23 cellular contexts compared by ENCODE assay signal in genomic region chr7:129388353-129389098, GRCh38. TPM values are rescaled to one million over a fixed set of nuclear protein-coding genes. Genes with fewer than 3 reads are reported as not detected.
DNase-seq lines count a peak whose midpoint lies in the region; ATAC-seq and TF ChIP-seq lines count a peak whose summit lies in the region.
"Had no signal": no experiment of that assay in that cellular context is flagged by ENCODE, and none has a peak within 500 bp of the region (broad histone marks: within the 10 kb centered on the region; RNA-seq: fewer than 3 reads in every experiment).

No MANE protein-coding gene starts in this region.

- no peaks in the 10 kb centered on the region for H3K36me3 Mint-ChIP-seq in GM23338 (ENCODE audit: low read depth)
- peaks cover 19% of the 10 kb centered on the region for H3K36me3 Mint-ChIP-seq in brain

- H4K20me1 ChIP-seq in GM23338 (replicated peaks; ENCODE audit: insufficient read depth), result no peaks in the 10 kb centered on the region; the same call in 1 of the 2 replicates

- H3K27me3 ChIP-seq in GM23338 (ENCODE audit: insufficient read depth) (no peaks in the 10 kb centered on the region), trophoblast cell (ENCODE audit: insufficient read depth, low read length) (no peaks in the 10 kb centered on the region)

- H3K27me3 Mint-ChIP-seq in GM23338 (ENCODE audit: insufficient read depth, low read depth, poor library complexity) (no peaks in the 10 kb centered on the region), brain (no peaks in the 10 kb centered on the region)
- H3K27me3 Mint-ChIP-seq: B cell had no signal

- H3K4ac ChIP-seq in trophoblast cell (ENCODE audit: low read depth, low read length), result no peak overlapping the region

- no peak overlapping the region for H4K91ac ChIP-seq in trophoblast cell (ENCODE audit: low read depth, low read length)

- H3K9me3 Mint-ChIP-seq in GM23338 (no peaks in the 10 kb centered on the region), brain (no peaks in the 10 kb centered on the region)
- H3K9me3 Mint-ChIP-seq: CD14-positive monocyte had no signal

- H3K4me3 ChIP-seq in GM23338, result no peak overlapping the region
- H3K4me3 ChIP-seq in trophoblast cell (ENCODE audit: low read depth, low read length), result no peak overlapping the region
- H3K4me3 ChIP-seq: A549, HAP-1 had no signal

- no peak overlapping the region for H3K9ac ChIP-seq in trophoblast cell (ENCODE audit: low read length)

- no peak overlapping the region for H3K23ac ChIP-seq in trophoblast cell (ENCODE audit: low read length)

- H2BK5ac ChIP-seq in trophoblast cell (ENCODE audit: low read depth, low read length, poor library complexity), result no peak overlapping the region

- H3K4me3 Mint-ChIP-seq in GM23338 (no peak overlapping the region), brain (peak overlapping the region in 1 of 5 experiments; percentile 7)
- H3K4me3 Mint-ChIP-seq: B cell, CD14-positive monocyte had no signal

- H3K4me2 ChIP-seq in GM23338 (no peak overlapping the region), trophoblast cell (ENCODE audit: low read length) (no peak overlapping the region)
- H3K4me2 ChIP-seq: A549 had no signal

- TF ChIP-seq CTCF in GM23338 (conservative IDR thresholded peaks at IDR 0.05; ENCODE audit: low read depth in 2 of 2) (no peak), brain (conservative IDR thresholded peaks at IDR 0.05) (no peak)

- no peak overlapping the region for H4K12ac ChIP-seq in trophoblast cell (ENCODE audit: low read depth, low read length)

- ATAC-seq in GM23338 (no peak), GM21381 (IDR thresholded peaks at IDR 0.05; ENCODE audit: unreplicated experiment) (no peak), GM18502 (IDR thresholded peaks at IDR 0.05; ENCODE audit: poor library complexity, unreplicated experiment) (no peak)
- ATAC-seq: A549, HepG2, Panc1 had no signal

- H2AK5ac ChIP-seq in trophoblast cell (ENCODE audit: low read length), result no peak overlapping the region

- no peak overlapping the region for H4K8ac ChIP-seq in trophoblast cell (ENCODE audit: low read depth, low read length)

- H3K27ac ChIP-seq in GM23338 (ENCODE audit: low read depth) (0 out of 2 replicates have a peak overlapping the region, but pooled peaks have one; percentile 35), trophoblast cell (ENCODE audit: low read depth, low read length) (no peak overlapping the region)
- H3K27ac ChIP-seq: A549, HL-60 had no signal

- H3K9me2 ChIP-seq in GM23338 (ENCODE audit: insufficient read depth), result no peaks in the 10 kb centered on the region

- H3K4me1 ChIP-seq in GM23338 (ENCODE audit: insufficient read depth) (peaks cover 26% of the 10 kb centered on the region), trophoblast cell (ENCODE audit: control insufficient read depth in 1 of 2, insufficient read depth in 2 of 2, low read length in 2 of 2) (no peaks in the 10 kb centered on the region)
- H3K4me1 ChIP-seq: A549, HAP-1 had no signal

- no peak overlapping the region for H2BK120ac ChIP-seq in trophoblast cell (ENCODE audit: insufficient read depth, low read length, poor library complexity)

- no peak overlapping the region for H3K18ac ChIP-seq in trophoblast cell (ENCODE audit: low read length)

- H3K79me2 ChIP-seq in GM23338 (replicated peaks; ENCODE audit: insufficient read depth), result no peaks in the 10 kb centered on the region
- no peaks in the 10 kb centered on the region for H3K79me2 ChIP-seq in trophoblast cell (ENCODE audit: control insufficient read depth, insufficient read depth, low read length, poor library complexity)

- DNase-seq in GM23338 (ENCODE audit: low spot score) (no peak), globus pallidus (ENCODE audit: low spot score) (peak; percentile 33), trophoblast cell (peak; percentile 2 to 63), DMS53 treated with DMSO at 0.1 percent for 48 hours (lab: John Stamatoyannopoulos, UW; ENCODE audit: unreplicated experiment) (no peak)
- no peak for DNase-seq in activated naive CD4-positive, alpha-beta T cell treated with anti-CD3 and anti-CD28 coated beads, Interleukin-2, amount 50 U/mL, for 16 hours
- DNase-seq: DMS79, KBM-7, NCI-H1105 treated with DMSO at 0.1 percent for 48 hours, NCI-H2029 treated with DMSO at 0.1 percent for 48 hours, NCI-H2171, NCI-H345, NCI-H524, NCI-H774 had no signal

- H3K9me3 ChIP-seq in trophoblast cell (ENCODE audit: insufficient read depth, low read depth, low read length), result no peaks in the 10 kb centered on the region
- H3K9me3 ChIP-seq: A549, HAP-1 had no signal

- H3K79me1 ChIP-seq in trophoblast cell (ENCODE audit: low read length), result no peaks in the 10 kb centered on the region

- no peak overlapping the region for H3K27ac Mint-ChIP-seq in GM23338
- peak overlapping the region in 4 of 5 experiments; percentile 36 to 94 (median 80) for H3K27ac Mint-ChIP-seq in brain
- H3K27ac Mint-ChIP-seq: B cell, CD14-positive monocyte had no signal

- H3K14ac ChIP-seq in trophoblast cell (ENCODE audit: low read length), result no peak overlapping the region

- no CpG with 5 or more reads among the region's 8 CpGs for WGBS in trophoblast cell (ENCODE audit: extremely low coverage, insufficient coverage, insufficient read length)

- H3K36me3 ChIP-seq in GM23338 (ENCODE audit: insufficient read depth) (no peaks in the 10 kb centered on the region), trophoblast cell (ENCODE audit: control insufficient read depth in 1 of 2, insufficient read depth in 2 of 2, low read length in 2 of 2) (no peaks in the 10 kb centered on the region)
- H3K36me3 ChIP-seq: HAP-1 had no signal

- H2AFZ ChIP-seq in GM23338, result no peak overlapping the region
- H2AFZ ChIP-seq in trophoblast cell (ENCODE audit: insufficient read depth, low read length, poor library complexity), result no peak overlapping the region

- peaks cover 39% of the 10 kb centered on the region for H3K4me1 Mint-ChIP-seq in GM23338
- peaks cover 43% of the 10 kb centered on the region for H3K4me1 Mint-ChIP-seq in brain
- H3K4me1 Mint-ChIP-seq: B cell, CD14-positive monocyte had no signal

- H3F3A ChIP-seq in GM23338 (replicated peaks; ENCODE audit: low read depth), result no peaks in the 10 kb centered on the region

- no peak overlapping the region for H2BK12ac ChIP-seq in trophoblast cell (ENCODE audit: low read length)

TF ChIP-seq in GM23338, 12 proteins besides CTCF, POLR2A, EP300 and RAD21 (continues in another document):
- no peak for TF ChIP-seq ZNF114 (CRISPR knock-in tag; IDR thresholded peaks at IDR 0.05)
- TF ChIP-seq ETS1 (IDR thresholded peaks at IDR 0.05), result no peak
- no peak for TF ChIP-seq STAT1 (IDR thresholded peaks at IDR 0.05; ENCODE audit: unreplicated experiment)
- TF ChIP-seq POLR2AphosphoS5 (IDR thresholded peaks at IDR 0.05; ENCODE audit: low read depth), result no peak
- no peak for TF ChIP-seq NANOG (IDR thresholded peaks at IDR 0.05; ENCODE audit: borderline replicate concordance)
- no peak for TF ChIP-seq ZNF331 (CRISPR knock-in tag; IDR thresholded peaks at IDR 0.05; ENCODE audit: low read depth)
- TF ChIP-seq JUNB (IDR thresholded peaks at IDR 0.05; ENCODE audit: unreplicated experiment), result no peak
- no peak for TF ChIP-seq REST (IDR thresholded peaks at IDR 0.05; ENCODE audit: unreplicated experiment)
- no peak for TF ChIP-seq CREB1 (CRISPR knock-in tag; IDR thresholded peaks at IDR 0.05; ENCODE audit: low read depth)
- no peak for TF ChIP-seq EZH2 (IDR thresholded peaks at IDR 0.05; ENCODE audit: low read depth, unreplicated experiment)
- TF ChIP-seq EZH2phosphoT487 (IDR thresholded peaks at IDR 0.05; ENCODE audit: unreplicated experiment), result no peak

RNA-seq across cellular contexts. Expression of gene STRIP2, which starts 45.7 kb away (rescaled TPM):
- 7.4 and 10.6 TPM in 2 replicates for total RNA-seq in GM23338 (2014; rRNA removed; shearing (Covaris generic))
- 3.8 and 4.7 TPM in 2 replicates for polyA plus RNA-seq in GM23338 (2016; fragmentation: Nextera tagmentation; extraction: Ambion mirVana)
- polyA plus RNA-seq in brain (ENCODE audit: insufficient read depth, low read depth, low replicate concordance), result 1.2 TPM
- 1.4 and 1.9 TPM in 2 replicates for polyA plus RNA-seq in trophoblast cell (2013)

Comparison
In these comparisons a context has a peak if more than half of its experiments do, and no peak if none do; other contexts are left out.
1. DNase-seq: peak in globus pallidus (single experiment) and trophoblast cell (2 of 2); none in GM23338 (single experiment), activated naive CD4-positive, alpha-beta T cell treated with anti-CD3 and anti-CD28 coated beads, Interleukin-2, amount 50 U/mL, for 16 hours (single experiment) and DMS53 treated with DMSO at 0.1 percent for 48 hours (single experiment).